Comparison of ENCODE assay signal across 1 cellular context in genomic region chr14:53842938-53843337, GRCh38.
TF ChIP-seq lines count a peak whose summit lies in the region.

No MANE protein-coding gene starts in this region.

TF ChIP-seq in WTC11, 78 proteins besides CTCF, POLR2A, EP300 and RAD21 (continued from another document):
- TF ChIP-seq ZMAT4 (CRISPR knock-in tag; IDR thresholded peaks at IDR 0.05) (no peak), ATF3 (CRISPR knock-in tag; conservative IDR thresholded peaks at IDR 0.05) (no peak), ZNF263 (CRISPR knock-in tag; IDR thresholded peaks at IDR 0.05; ENCODE audit: low read depth) (no peak)
